ENCODE assay signal across 16 cellular contexts in genomic region chr18:50509012-50509411, GRCh38. TPM values are rescaled to one million over a fixed set of nuclear protein-coding genes. Genes with fewer than 3 reads are reported as not detected.
DNase-seq lines count a peak whose midpoint lies in the region; ATAC-seq and TF ChIP-seq lines count a peak whose summit lies in the region.
"Had no signal": no experiment of that assay in that cellular context is flagged by ENCODE, and none has a peak within 500 bp of the region (broad histone marks: within the 10 kb centered on the region; RNA-seq: fewer than 3 reads in every experiment).

No MANE protein-coding gene starts in this region.

- H3K4me1 ChIP-seq in GM23338 (ENCODE audit: insufficient read depth) (no peaks in the 10 kb centered on the region), heart left ventricle (no peaks in the 10 kb centered on the region), lower lobe of right lung (no peaks in the 10 kb centered on the region)
- H3K4me1 ChIP-seq: Caco-2 had no signal

- intact Hi-C loops in heart left ventricle (cut with DNase I): loop anchor here in 5 of 10 donors (5.0 kb wide), 2 partner anchors 273 to 358 kb away; no protein-coding TSS in a partner anchor
- intact Hi-C loops in lower lobe of right lung (cut with DNase I): loop anchor here (10.0 kb wide), 1 partner anchor 276 kb away; no protein-coding TSS in a partner anchor

- no peaks in the 10 kb centered on the region for H3F3A ChIP-seq in GM23338 (replicated peaks; ENCODE audit: low read depth)

- H3K4me1 Mint-ChIP-seq in GM23338: peaks cover 7% of the 10 kb centered on the region
- no peaks in the 10 kb centered on the region for H3K4me1 Mint-ChIP-seq in effector memory CD8-positive, alpha-beta T cell (ENCODE audit: low read depth in 2 of 2)
- H3K4me1 Mint-ChIP-seq: IgD-negative memory B cell had no signal

- H3K27me3 ChIP-seq in GM23338 (ENCODE audit: insufficient read depth) (no peaks in the 10 kb centered on the region), heart left ventricle (no peaks in the 10 kb centered on the region), lower lobe of right lung (ENCODE audit: low read depth) (no peaks in the 10 kb centered on the region)

- no peaks in the 10 kb centered on the region for H3K79me2 ChIP-seq in GM23338 (replicated peaks; ENCODE audit: insufficient read depth)

- H3K4me3 ChIP-seq in GM23338 (no peak overlapping the region), heart left ventricle (no peak overlapping the region), lower lobe of right lung (no peak overlapping the region)

- H2AFZ ChIP-seq in GM23338: peak overlapping the region; percentile 43; the same call in 1 of the 2 replicates

- H3K27ac ChIP-seq in GM23338 (ENCODE audit: low read depth): no peak overlapping the region
- H3K27ac ChIP-seq in heart left ventricle: no peak overlapping the region
- no peak overlapping the region for H3K27ac ChIP-seq in lower lobe of right lung
- H3K27ac ChIP-seq: C4-2B had no signal

- peaks cover 0 to 4% (median 0%) of the 10 kb centered on the region in 12 donors for H3K9me3 ChIP-seq in heart left ventricle
- no peaks in the 10 kb centered on the region for H3K9me3 ChIP-seq in lower lobe of right lung
- H3K9me3 ChIP-seq: Caco-2 had no signal

- H3K4me3 Mint-ChIP-seq in GM23338: no peak overlapping the region
- no peak overlapping the region for H3K4me3 Mint-ChIP-seq in effector memory CD8-positive, alpha-beta T cell
- H3K4me3 Mint-ChIP-seq: CD4-positive, alpha-beta T cell; H9; IgD-negative memory B cell had no signal

- no peaks in the 10 kb centered on the region for H4K20me1 ChIP-seq in GM23338 (replicated peaks; ENCODE audit: insufficient read depth)

- no peak for TF ChIP-seq POLR2A in heart left ventricle (IDR thresholded peaks at IDR 0.05)

- no peak overlapping the region for H3K4me2 ChIP-seq in GM23338

- no peaks in the 10 kb centered on the region for H3K9me2 ChIP-seq in GM23338 (ENCODE audit: insufficient read depth)

- TF ChIP-seq CTCF in GM23338 (conservative IDR thresholded peaks at IDR 0.05; ENCODE audit: low read depth in 2 of 2) (no peak), heart left ventricle (IDR thresholded peaks at IDR 0.05) (no peak), lower lobe of right lung (IDR thresholded peaks at IDR 0.05) (no peak)

- H3K36me3 Mint-ChIP-seq in GM23338 (ENCODE audit: low read depth): no peaks in the 10 kb centered on the region
- H3K36me3 Mint-ChIP-seq in effector memory CD8-positive, alpha-beta T cell (ENCODE audit: insufficient read depth): no peaks in the 10 kb centered on the region
- H3K36me3 Mint-ChIP-seq: IgD-negative memory B cell had no signal

- H3K36me3 ChIP-seq in GM23338 (ENCODE audit: insufficient read depth) (no peaks in the 10 kb centered on the region), heart left ventricle (no peaks in the 10 kb centered on the region), lower lobe of right lung (no peaks in the 10 kb centered on the region)

- no peaks in the 10 kb centered on the region for H3K27me3 Mint-ChIP-seq in GM23338 (ENCODE audit: insufficient read depth, low read depth, poor library complexity)
- H3K27me3 Mint-ChIP-seq in effector memory CD8-positive, alpha-beta T cell: peaks cover 38 to 54% of the 10 kb centered on the region in 2 donors

- DNase-seq in GM23338 (ENCODE audit: low spot score) (no peak), cerebellar cortex (ENCODE audit: low spot score) (peak; percentile 11), midbrain (lab: John Stamatoyannopoulos, UW) (peak; percentile 67), mucosa of gallbladder (ENCODE audit: low spot score) (no peak), heart left ventricle (no peak), lower lobe of right lung (no peak)
- DNase-seq in effector memory CD8-positive, alpha-beta T cell: no peak
- DNase-seq: ACHN; Caco-2; CD4-positive, alpha-beta T cell; GDM1; H9 had no signal

- ATAC-seq in GM23338: no peak
- ATAC-seq in heart left ventricle: no peak
- no peak for ATAC-seq in lower lobe of right lung
- ATAC-seq in effector memory CD8-positive, alpha-beta T cell (replicated peaks): no peak
- ATAC-seq: HepG2 had no signal

- H3K9me3 Mint-ChIP-seq in GM23338: no peaks in the 10 kb centered on the region
- no peaks in the 10 kb centered on the region for H3K9me3 Mint-ChIP-seq in effector memory CD8-positive, alpha-beta T cell
- H3K9me3 Mint-ChIP-seq: CD4-positive, alpha-beta T cell had no signal

- WGBS in heart left ventricle, 4 donors: 72 to 83% (median 77%) methylated on average over 4 of the region's 4 CpGs

- H3K27ac Mint-ChIP-seq in GM23338: no peak overlapping the region
- no peak overlapping the region for H3K27ac Mint-ChIP-seq in effector memory CD8-positive, alpha-beta T cell
- H3K27ac Mint-ChIP-seq: CD4-positive, alpha-beta T cell; H9 had no signal

TF ChIP-seq in GM23338, 12 proteins besides CTCF, POLR2A, EP300 and RAD21 (continues in another document):
- no peak for TF ChIP-seq POLR2AphosphoS5 (IDR thresholded peaks at IDR 0.05; ENCODE audit: low read depth)
- no peak for TF ChIP-seq ZNF331 (CRISPR knock-in tag; IDR thresholded peaks at IDR 0.05; ENCODE audit: low read depth)
- TF ChIP-seq EZH2 (IDR thresholded peaks at IDR 0.05; ENCODE audit: low read depth, unreplicated experiment): no peak
- TF ChIP-seq NANOG (IDR thresholded peaks at IDR 0.05; ENCODE audit: borderline replicate concordance): no peak
- no peak for TF ChIP-seq EZH2phosphoT487 (IDR thresholded peaks at IDR 0.05; ENCODE audit: unreplicated experiment)
- no peak for TF ChIP-seq CREB1 (CRISPR knock-in tag; IDR thresholded peaks at IDR 0.05; ENCODE audit: low read depth)
- no peak for TF ChIP-seq ZNF114 (CRISPR knock-in tag; IDR thresholded peaks at IDR 0.05)
- no peak for TF ChIP-seq STAT1 (IDR thresholded peaks at IDR 0.05; ENCODE audit: unreplicated experiment)
- TF ChIP-seq ZNF462 (CRISPR knock-in tag; IDR thresholded peaks at IDR 0.05): no peak

RNA-seq across cellular contexts. Expression of gene MAPK4, which starts 50.9 kb away (rescaled TPM):
- total RNA-seq in GM23338 (2014; rRNA removed; shearing (Covaris generic)): 4.4 and 8.5 TPM in 2 replicates
- polyA plus RNA-seq in GM23338 (2016; fragmentation: Nextera tagmentation; extraction: Ambion mirVana) (1.3 TPM in 2 replicates), heart left ventricle (10 to 100 TPM in 1 of 2 donors, 1 to 10 TPM in 1; 8.5 to 80.7 TPM)
- total RNA-seq in mucosa of gallbladder (13.5 TPM), heart left ventricle (100 to 1,000 TPM in 1 of 9 donors, 10 to 100 TPM in 8; 18.6 to 169 (median 30.1) TPM), lower lobe of right lung (2.9 TPM)
- total RNA-seq: CD4-positive, alpha-beta T cell; HepG2 had no signal
- polyA plus RNA-seq: BJ, HepG2, IgD-negative memory B cell had no signal

Comparison
In these comparisons a context has a peak if more than half of its experiments do, and no peak if none do; other contexts are left out.
1. DNase-seq: peak in cerebellar cortex (single experiment) and midbrain (single experiment); none in GM23338 (single experiment), mucosa of gallbladder (single experiment), heart left ventricle (0 of 5), lower lobe of right lung (single experiment) and effector memory CD8-positive, alpha-beta T cell (0 of 3).